In the genomic region with DNA sequence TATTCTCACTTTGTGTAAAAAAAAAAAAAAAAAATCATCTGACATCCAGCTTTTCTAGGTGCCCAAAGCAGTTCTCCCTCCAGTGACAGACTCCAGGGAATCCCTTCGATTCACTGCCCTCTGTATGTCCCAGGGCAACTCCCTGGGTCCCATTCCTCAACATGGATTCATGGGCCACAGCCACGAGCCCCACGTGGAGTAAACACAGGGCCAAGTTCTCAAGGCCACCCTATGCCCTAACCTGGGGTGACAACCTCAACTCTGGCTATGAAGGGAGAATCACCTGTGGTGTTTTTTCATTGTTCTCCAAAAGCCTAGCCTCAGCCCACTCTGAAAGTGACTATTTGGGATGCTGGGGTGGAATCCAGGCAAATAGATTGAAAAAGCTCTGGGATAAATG, we compare ENCODE assay signal across 1 cellular context.
TF ChIP-seq lines count a peak whose summit lies in the region.

No MANE protein-coding gene starts in this region.

TF ChIP-seq in HepG2, 621 proteins besides CTCF, POLR2A, EP300 and RAD21 (continued from another document):
- TF ChIP-seq, protein P1, sequence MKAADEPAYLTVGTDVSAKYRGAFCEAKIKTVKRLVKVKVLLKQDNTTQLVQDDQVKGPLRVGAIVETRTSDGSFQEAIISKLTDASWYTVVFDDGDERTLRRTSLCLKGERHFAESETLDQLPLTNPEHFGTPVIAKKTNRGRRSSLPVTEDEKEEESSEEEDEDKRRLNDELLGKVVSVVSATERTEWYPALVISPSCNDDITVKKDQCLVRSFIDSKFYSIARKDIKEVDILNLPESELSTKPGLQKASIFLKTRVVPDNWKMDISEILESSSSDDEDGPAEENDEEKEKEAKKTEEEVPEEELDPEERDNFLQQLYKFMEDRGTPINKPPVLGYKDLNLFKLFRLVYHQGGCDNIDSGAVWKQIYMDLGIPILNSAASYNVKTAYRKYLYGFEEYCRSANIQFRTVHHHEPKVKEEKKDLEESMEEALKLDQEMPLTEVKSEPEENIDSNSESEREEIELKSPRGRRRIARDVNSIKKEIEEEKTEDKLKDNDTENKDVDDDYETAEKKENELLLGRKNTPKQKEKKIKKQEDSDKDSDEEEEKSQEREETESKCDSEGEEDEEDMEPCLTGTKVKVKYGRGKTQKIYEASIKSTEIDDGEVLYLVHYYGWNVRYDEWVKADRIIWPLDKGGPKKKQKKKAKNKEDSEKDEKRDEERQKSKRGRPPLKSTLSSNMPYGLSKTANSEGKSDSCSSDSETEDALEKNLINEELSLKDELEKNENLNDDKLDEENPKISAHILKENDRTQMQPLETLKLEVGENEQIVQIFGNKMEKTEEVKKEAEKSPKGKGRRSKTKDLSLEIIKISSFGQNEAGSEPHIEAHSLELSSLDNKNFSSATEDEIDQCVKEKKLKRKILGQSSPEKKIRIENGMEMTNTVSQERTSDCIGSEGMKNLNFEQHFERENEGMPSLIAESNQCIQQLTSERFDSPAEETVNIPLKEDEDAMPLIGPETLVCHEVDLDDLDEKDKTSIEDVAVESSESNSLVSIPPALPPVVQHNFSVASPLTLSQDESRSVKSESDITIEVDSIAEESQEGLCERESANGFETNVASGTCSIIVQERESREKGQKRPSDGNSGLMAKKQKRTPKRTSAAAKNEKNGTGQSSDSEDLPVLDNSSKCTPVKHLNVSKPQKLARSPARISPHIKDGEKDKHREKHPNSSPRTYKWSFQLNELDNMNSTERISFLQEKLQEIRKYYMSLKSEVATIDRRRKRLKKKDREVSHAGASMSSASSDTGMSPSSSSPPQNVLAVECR (CRISPR knock-in tag; IDR thresholded peaks at IDR 0.05; ENCODE audit: borderline replicate concordance), result peak; percentile 18; the same call in 1 of the 2 replicates
- TF ChIP-seq, protein P2, sequence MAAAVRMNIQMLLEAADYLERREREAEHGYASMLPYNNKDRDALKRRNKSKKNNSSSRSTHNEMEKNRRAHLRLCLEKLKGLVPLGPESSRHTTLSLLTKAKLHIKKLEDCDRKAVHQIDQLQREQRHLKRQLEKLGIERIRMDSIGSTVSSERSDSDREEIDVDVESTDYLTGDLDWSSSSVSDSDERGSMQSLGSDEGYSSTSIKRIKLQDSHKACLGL (CRISPR knock-in tag; IDR thresholded peaks at IDR 0.05), result no peak
- TF ChIP-seq ZNF264 (CRISPR knock-in tag; IDR thresholded peaks at IDR 0.05) (no peak), NFRKB (IDR thresholded peaks at IDR 0.05) (no peak), POLR2G (IDR thresholded peaks at IDR 0.05; ENCODE audit: low read depth, low read length) (0 out of 2 replicates have a peak, but pooled peaks have one; percentile 30), ZNF20 (CRISPR knock-in tag; IDR thresholded peaks at IDR 0.05) (no peak), MIER2 (CRISPR knock-in tag; IDR thresholded peaks at IDR 0.05) (no peak), XBP1 (CRISPR knock-in tag; IDR thresholded peaks at IDR 0.05) (no peak), RFXANK (CRISPR knock-in tag; IDR thresholded peaks at IDR 0.05) (no peak), SRF (IDR thresholded peaks at IDR 0.05; ENCODE audit: low read depth, low read length) (no peak), ZNF205 (CRISPR knock-in tag; IDR thresholded peaks at IDR 0.05) (no peak), YY1 (IDR thresholded peaks at IDR 0.05; ENCODE audit: insufficient read depth, insufficient replicate concordance, low read depth, low read length) (no peak), CBFB (CRISPR knock-in tag; IDR thresholded peaks at IDR 0.05) (no peak), SOX5 (CRISPR knock-in tag; IDR thresholded peaks at IDR 0.05; ENCODE audit: borderline replicate concordance) (no peak), SAP130 (CRISPR knock-in tag; IDR thresholded peaks at IDR 0.05; ENCODE audit: low read depth) (peak; percentile 41; the same call in 1 of the 2 replicates), ARID2 (CRISPR knock-in tag; IDR thresholded peaks at IDR 0.05; ENCODE audit: borderline replicate concordance) (no peak)
- TF ChIP-seq, protein P3, sequence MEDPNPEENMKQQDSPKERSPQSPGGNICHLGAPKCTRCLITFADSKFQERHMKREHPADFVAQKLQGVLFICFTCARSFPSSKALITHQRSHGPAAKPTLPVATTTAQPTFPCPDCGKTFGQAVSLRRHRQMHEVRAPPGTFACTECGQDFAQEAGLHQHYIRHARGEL (CRISPR knock-in tag; IDR thresholded peaks at IDR 0.05), result no peak
- TF ChIP-seq, protein P4, sequence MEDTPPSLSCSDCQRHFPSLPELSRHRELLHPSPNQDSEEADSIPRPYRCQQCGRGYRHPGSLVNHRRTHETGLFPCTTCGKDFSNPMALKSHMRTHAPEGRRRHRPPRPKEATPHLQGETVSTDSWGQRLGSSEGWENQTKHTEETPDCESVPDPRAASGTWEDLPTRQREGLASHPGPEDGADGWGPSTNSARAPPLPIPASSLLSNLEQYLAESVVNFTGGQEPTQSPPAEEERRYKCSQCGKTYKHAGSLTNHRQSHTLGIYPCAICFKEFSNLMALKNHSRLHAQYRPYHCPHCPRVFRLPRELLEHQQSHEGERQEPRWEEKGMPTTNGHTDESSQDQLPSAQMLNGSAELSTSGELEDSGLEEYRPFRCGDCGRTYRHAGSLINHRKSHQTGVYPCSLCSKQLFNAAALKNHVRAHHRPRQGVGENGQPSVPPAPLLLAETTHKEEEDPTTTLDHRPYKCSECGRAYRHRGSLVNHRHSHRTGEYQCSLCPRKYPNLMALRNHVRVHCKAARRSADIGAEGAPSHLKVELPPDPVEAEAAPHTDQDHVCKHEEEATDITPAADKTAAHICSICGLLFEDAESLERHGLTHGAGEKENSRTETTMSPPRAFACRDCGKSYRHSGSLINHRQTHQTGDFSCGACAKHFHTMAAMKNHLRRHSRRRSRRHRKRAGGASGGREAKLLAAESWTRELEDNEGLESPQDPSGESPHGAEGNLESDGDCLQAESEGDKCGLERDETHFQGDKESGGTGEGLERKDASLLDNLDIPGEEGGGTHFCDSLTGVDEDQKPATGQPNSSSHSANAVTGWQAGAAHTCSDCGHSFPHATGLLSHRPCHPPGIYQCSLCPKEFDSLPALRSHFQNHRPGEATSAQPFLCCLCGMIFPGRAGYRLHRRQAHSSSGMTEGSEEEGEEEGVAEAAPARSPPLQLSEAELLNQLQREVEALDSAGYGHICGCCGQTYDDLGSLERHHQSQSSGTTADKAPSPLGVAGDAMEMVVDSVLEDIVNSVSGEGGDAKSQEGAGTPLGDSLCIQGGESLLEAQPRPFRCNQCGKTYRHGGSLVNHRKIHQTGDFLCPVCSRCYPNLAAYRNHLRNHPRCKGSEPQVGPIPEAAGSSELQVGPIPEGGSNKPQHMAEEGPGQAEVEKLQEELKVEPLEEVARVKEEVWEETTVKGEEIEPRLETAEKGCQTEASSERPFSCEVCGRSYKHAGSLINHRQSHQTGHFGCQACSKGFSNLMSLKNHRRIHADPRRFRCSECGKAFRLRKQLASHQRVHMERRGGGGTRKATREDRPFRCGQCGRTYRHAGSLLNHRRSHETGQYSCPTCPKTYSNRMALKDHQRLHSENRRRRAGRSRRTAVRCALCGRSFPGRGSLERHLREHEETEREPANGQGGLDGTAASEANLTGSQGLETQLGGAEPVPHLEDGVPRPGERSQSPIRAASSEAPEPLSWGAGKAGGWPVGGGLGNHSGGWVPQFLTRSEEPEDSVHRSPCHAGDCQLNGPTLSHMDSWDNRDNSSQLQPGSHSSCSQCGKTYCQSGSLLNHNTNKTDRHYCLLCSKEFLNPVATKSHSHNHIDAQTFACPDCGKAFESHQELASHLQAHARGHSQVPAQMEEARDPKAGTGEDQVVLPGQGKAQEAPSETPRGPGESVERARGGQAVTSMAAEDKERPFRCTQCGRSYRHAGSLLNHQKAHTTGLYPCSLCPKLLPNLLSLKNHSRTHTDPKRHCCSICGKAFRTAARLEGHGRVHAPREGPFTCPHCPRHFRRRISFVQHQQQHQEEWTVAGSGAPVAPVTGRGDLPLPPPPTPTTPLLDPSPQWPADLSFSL (CRISPR knock-in tag; IDR thresholded peaks at IDR 0.05), result no peak
- TF ChIP-seq, protein P5, sequence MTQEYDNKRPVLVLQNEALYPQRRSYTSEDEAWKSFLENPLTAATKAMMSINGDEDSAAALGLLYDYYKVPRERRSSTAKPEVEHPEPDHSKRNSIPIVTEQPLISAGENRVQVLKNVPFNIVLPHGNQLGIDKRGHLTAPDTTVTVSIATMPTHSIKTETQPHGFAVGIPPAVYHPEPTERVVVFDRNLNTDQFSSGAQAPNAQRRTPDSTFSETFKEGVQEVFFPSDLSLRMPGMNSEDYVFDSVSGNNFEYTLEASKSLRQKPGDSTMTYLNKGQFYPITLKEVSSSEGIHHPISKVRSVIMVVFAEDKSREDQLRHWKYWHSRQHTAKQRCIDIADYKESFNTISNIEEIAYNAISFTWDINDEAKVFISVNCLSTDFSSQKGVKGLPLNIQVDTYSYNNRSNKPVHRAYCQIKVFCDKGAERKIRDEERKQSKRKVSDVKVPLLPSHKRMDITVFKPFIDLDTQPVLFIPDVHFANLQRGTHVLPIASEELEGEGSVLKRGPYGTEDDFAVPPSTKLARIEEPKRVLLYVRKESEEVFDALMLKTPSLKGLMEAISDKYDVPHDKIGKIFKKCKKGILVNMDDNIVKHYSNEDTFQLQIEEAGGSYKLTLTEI (CRISPR knock-in tag; conservative IDR thresholded peaks at IDR 0.05), result no peak
- TF ChIP-seq, protein P6, sequence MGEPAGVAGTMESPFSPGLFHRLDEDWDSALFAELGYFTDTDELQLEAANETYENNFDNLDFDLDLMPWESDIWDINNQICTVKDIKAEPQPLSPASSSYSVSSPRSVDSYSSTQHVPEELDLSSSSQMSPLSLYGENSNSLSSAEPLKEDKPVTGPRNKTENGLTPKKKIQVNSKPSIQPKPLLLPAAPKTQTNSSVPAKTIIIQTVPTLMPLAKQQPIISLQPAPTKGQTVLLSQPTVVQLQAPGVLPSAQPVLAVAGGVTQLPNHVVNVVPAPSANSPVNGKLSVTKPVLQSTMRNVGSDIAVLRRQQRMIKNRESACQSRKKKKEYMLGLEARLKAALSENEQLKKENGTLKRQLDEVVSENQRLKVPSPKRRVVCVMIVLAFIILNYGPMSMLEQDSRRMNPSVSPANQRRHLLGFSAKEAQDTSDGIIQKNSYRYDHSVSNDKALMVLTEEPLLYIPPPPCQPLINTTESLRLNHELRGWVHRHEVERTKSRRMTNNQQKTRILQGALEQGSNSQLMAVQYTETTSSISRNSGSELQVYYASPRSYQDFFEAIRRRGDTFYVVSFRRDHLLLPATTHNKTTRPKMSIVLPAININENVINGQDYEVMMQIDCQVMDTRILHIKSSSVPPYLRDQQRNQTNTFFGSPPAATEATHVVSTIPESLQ (CRISPR knock-in tag; conservative IDR thresholded peaks at IDR 0.05), result no peak
- TF ChIP-seq, protein P7, sequence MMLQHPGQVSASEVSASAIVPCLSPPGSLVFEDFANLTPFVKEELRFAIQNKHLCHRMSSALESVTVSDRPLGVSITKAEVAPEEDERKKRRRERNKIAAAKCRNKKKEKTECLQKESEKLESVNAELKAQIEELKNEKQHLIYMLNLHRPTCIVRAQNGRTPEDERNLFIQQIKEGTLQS (CRISPR knock-in tag; IDR thresholded peaks at IDR 0.05), result no peak
TF ChIP-seq in HepG2: peak in this region for 8.
